In genomic region chr17:27862848-27863247, GRCh38 we compare ENCODE assay signal across 29 cellular contexts.
"Had no signal": no experiment of that assay in that cellular context is flagged by ENCODE, and none has a peak within 500 bp of the region (broad histone marks: within the 10 kb centered on the region; RNA-seq: fewer than 3 reads in every experiment).

No MANE protein-coding gene starts in this region.

- H3K27ac ChIP-seq: ascending aorta, breast epithelium, cardiac muscle cell, colonic mucosa, gastrocnemius medialis, heart left ventricle, VCaP had no signal

- H3K27me3 ChIP-seq: ascending aorta, breast epithelium, cardiac muscle cell, colonic mucosa, dorsolateral prefrontal cortex, gastrocnemius medialis, heart left ventricle had no signal

- H3K4me1 ChIP-seq: ascending aorta, breast epithelium, colonic mucosa, gastrocnemius medialis, heart left ventricle had no signal

- H3K4me3 ChIP-seq: ascending aorta, breast epithelium, cardiac muscle cell, colonic mucosa, dorsolateral prefrontal cortex, gastrocnemius medialis, heart left ventricle had no signal

- H3K36me3 ChIP-seq: ascending aorta, breast epithelium, cardiac muscle cell, colonic mucosa, gastrocnemius medialis, heart left ventricle had no signal

- DNase-seq: activated CD4-positive, alpha-beta memory T cell treated with anti-CD3 and anti-CD28 coated beads, Interleukin-2, amount 10 ng/mL, durations not matched to agents 7 days and 5 days; activated CD4-positive, alpha-beta T cell treated with anti-CD3 and anti-CD28 coated beads for 1 hour; activated CD4-positive, alpha-beta T cell treated with anti-CD3 and anti-CD28 coated beads for 4 hours; activated CD4-positive, alpha-beta T cell treated with anti-CD3 and anti-CD28 coated beads, Interleukin-2, amount 10 ng/mL, durations not matched to agents 7 days and 5 days; activated CD4-positive, alpha-beta T cell treated with anti-CD3 and anti-CD28 coated beads, Interleukin-2, amount 50 U/mL, for 4 hours; activated CD8-positive, alpha-beta memory T cell treated with anti-CD3 and anti-CD28 coated beads, Interleukin-2, amount 50 U/mL, for 48 hours; activated gamma-delta T cell; activated naive CD4-positive, alpha-beta T cell; activated naive CD4-positive, alpha-beta T cell treated with anti-CD3 and anti-CD28 coated beads, Interleukin-2, amount 10 ng/mL, durations not matched to agents 7 days and 5 days; activated naive CD8-positive, alpha-beta T cell treated with anti-CD3 and anti-CD28 coated beads, Interleukin-2, amount 10 ng/mL, durations not matched to agents 7 days and 5 days; activated T-cell treated with anti-CD3 and anti-CD28 coated beads for 4 hours; activated T-cell treated with anti-CD3 and anti-CD28 coated beads, Interleukin-2, amount 50 U/mL, for 24 hours; activated T-cell treated with anti-CD3 and anti-CD28 coated beads, Interleukin-2, amount 50 U/mL, for 72 hours; central memory CD4-positive, alpha-beta T cell; colonic mucosa; effector memory CD4-positive, alpha-beta T cell; endodermal cell; foreskin fibroblast; gastrocnemius medialis; glutamatergic neuron; heart left ventricle; T-helper 2 cell had no signal

- ATAC-seq: esophagus mucosa, gastrocnemius medialis, heart left ventricle, WTC11 had no signal

- H3K9me3 ChIP-seq: ascending aorta, breast epithelium, colonic mucosa, gastrocnemius medialis, heart left ventricle had no signal
